Comparison of ENCODE assay signal across 8 cellular contexts in the genomic region with DNA sequence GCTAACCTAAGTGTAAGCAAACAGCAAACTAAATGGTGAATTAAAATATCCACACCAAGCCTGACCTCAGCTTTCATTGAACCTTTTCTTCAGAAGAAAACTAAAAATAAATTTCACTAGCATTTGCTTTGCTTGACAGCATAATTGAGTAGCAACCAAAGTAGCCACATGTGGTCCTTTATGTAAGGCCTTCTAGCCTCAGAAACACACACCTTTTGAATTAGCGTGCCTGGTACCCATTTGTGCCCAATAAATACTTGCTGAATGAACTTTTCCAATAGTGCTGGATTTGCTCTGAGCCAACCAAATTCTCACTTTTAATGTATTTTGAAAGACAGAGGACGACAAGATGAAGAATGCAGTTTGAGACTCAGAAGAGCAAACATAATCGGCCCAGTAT. TPM values are rescaled to one million over a fixed set of nuclear protein-coding genes. Genes with fewer than 3 reads are reported as not detected.
DNase-seq lines count a peak whose midpoint lies in the region; ATAC-seq, FAIRE-seq and TF ChIP-seq lines count a peak whose summit lies in the region.

No MANE protein-coding gene starts in this region.

- no peaks in the 10 kb centered on the region for H3K9me3 ChIP-seq in Caco-2

- H3K36me3 Mint-ChIP-seq in Caco-2 (ENCODE audit: insufficient read depth, unreplicated experiment): peaks cover 16% of the 10 kb centered on the region
- peaks cover 4% of the 10 kb centered on the region for H3K36me3 Mint-ChIP-seq in natural killer cell treated with Interleukin-12 subunit alpha and Interleukin-12 subunit beta and Interleukin-15 and Interleukin-18, amount 100 ng/mL, for 72 hours

- DNase-seq in Caco-2 (no peak), NCI-H1417 (lab: John Stamatoyannopoulos, UW) (peak in 2 of 3 experiments; percentile 50 to 80), cerebellar cortex (ENCODE audit: low spot score) (peak; percentile 42), H54 (ENCODE audit: insufficient read length, low spot score) (no peak)
- DNase-seq in natural killer cell treated with Interleukin-12 subunit alpha and Interleukin-12 subunit beta and Interleukin-15 and Interleukin-18, amount 100 ng/mL, for 72 hours (ENCODE audit: low spot score): no peak

- H3K36me3 ChIP-seq in Caco-2 (ENCODE audit: control insufficient read depth, insufficient read depth, low read length): no peaks in the 10 kb centered on the region

- POLR2A ChIA-PET in Caco-2 (lab: Charles Lee): no interaction called here

- no peak overlapping the region for H3K27ac Mint-ChIP-seq in Caco-2 (ENCODE audit: unreplicated experiment)
- peak overlapping the region; percentile 93 to 96 for H3K27ac Mint-ChIP-seq in natural killer cell treated with Interleukin-12 subunit alpha and Interleukin-12 subunit beta and Interleukin-15 and Interleukin-18, amount 100 ng/mL, for 72 hours

- TF ChIP-seq POLR2A in H54 (IDR thresholded peaks at IDR 0.05; ENCODE audit: low read depth, low read length): no peak

- no peaks in the 10 kb centered on the region for H3K27me3 Mint-ChIP-seq in Caco-2 (ENCODE audit: insufficient read depth, unreplicated experiment)
- H3K27me3 Mint-ChIP-seq in natural killer cell treated with Interleukin-12 subunit alpha and Interleukin-12 subunit beta and Interleukin-15 and Interleukin-18, amount 100 ng/mL, for 72 hours: no peaks in the 10 kb centered on the region

- intact Hi-C loops in Caco-2 (cut with micrococcal nuclease; ENCODE audit: unreplicated experiment): loop anchor here (5.0 to 10.0 kb wide), 3 partner anchors 250 to 462 kb away; a partner anchor contains a TSS

- peaks cover 16% of the 10 kb centered on the region; the same call in 1 of the 2 replicates for H3K4me1 ChIP-seq in Caco-2

- CTCF ChIA-PET in Caco-2 (lab: Charles Lee): no interaction called here

- H3K27me3 ChIP-seq in Caco-2 (replicated peaks; ENCODE audit: control insufficient read depth, insufficient read depth, low read length): no peaks in the 10 kb centered on the region

- no peak for TF ChIP-seq CTCF in Caco-2 (IDR thresholded peaks at IDR 0.05; ENCODE audit: insufficient read depth in 1 of 2, low read depth in 1 of 2, low read length in 1 of 2, severe bottlenecking in 1 of 2, unreplicated experiment in 1 of 2)

- no peak for FAIRE-seq in H54 (lab: Jason Lieb, UNC)

- no peaks in the 10 kb centered on the region for H3K9me3 Mint-ChIP-seq in Caco-2 (ENCODE audit: unreplicated experiment)
- no peaks in the 10 kb centered on the region for H3K9me3 Mint-ChIP-seq in natural killer cell treated with Interleukin-12 subunit alpha and Interleukin-12 subunit beta and Interleukin-15 and Interleukin-18, amount 100 ng/mL, for 72 hours

- H3K4me3 Mint-ChIP-seq in Caco-2 (ENCODE audit: unreplicated experiment): peak overlapping the region; percentile 93
- peak overlapping the region; percentile 92 for H3K4me3 Mint-ChIP-seq in natural killer cell treated with Interleukin-12 subunit alpha and Interleukin-12 subunit beta and Interleukin-15 and Interleukin-18, amount 100 ng/mL, for 72 hours

- no TSS peak for BruUV-seq in Caco-2 (replicated peaks; lab: Mats Ljungman, UMichigan)

- peaks cover 18% of the 10 kb centered on the region for H3K4me1 Mint-ChIP-seq in Caco-2 (ENCODE audit: low read depth, unreplicated experiment)
- H3K4me1 Mint-ChIP-seq in natural killer cell treated with Interleukin-12 subunit alpha and Interleukin-12 subunit beta and Interleukin-15 and Interleukin-18, amount 100 ng/mL, for 72 hours (ENCODE audit: low read depth in 2 of 2): peaks cover 29 to 35% of the 10 kb centered on the region in 2 donors

- H3K4me3 ChIP-seq in Caco-2 (ENCODE audit: low read depth, low read length): peak overlapping the region; percentile 52; the same call in 1 of the 2 replicates

- ATAC-seq in natural killer cell treated with Interleukin-12 subunit alpha and Interleukin-12 subunit beta and Interleukin-15 and Interleukin-18, amount 100 ng/mL, for 72 hours: no peak
- ATAC-seq in HG03520 (IDR thresholded peaks at IDR 0.05; ENCODE audit: unreplicated experiment) (no peak), GM21526 (IDR thresholded peaks at IDR 0.05; ENCODE audit: low FRiP score, unreplicated experiment) (no peak), GM19328 (IDR thresholded peaks at IDR 0.05; ENCODE audit: unreplicated experiment) (no peak)

RNA-seq across cellular contexts. Expression of a gene that starts 2.1 kb away (rescaled TPM):
- 48.1 and 61.6 TPM in 2 replicates for total RNA-seq in Caco-2 (2022)
- total RNA-seq in natural killer cell treated with Interleukin-12 subunit alpha and Interleukin-12 subunit beta and Interleukin-15 and Interleukin-18, amount 100 ng/mL, for 72 hours: 10 to 100 TPM; 56.8 to 71.2 TPM

Comparison
In these comparisons a context has a peak if more than half of its experiments do, and no peak if none do; other contexts are left out.
1. DNase-seq: peak in NCI-H1417 (2 of 3) and cerebellar cortex (single experiment); none in Caco-2 (0 of 2), natural killer cell treated with Interleukin-12 subunit alpha and Interleukin-12 subunit beta and Interleukin-15 and Interleukin-18, amount 100 ng/mL, for 72 hours (single experiment) and H54 (single experiment).